9 cellular contexts compared by ENCODE assay signal in the genomic region with DNA sequence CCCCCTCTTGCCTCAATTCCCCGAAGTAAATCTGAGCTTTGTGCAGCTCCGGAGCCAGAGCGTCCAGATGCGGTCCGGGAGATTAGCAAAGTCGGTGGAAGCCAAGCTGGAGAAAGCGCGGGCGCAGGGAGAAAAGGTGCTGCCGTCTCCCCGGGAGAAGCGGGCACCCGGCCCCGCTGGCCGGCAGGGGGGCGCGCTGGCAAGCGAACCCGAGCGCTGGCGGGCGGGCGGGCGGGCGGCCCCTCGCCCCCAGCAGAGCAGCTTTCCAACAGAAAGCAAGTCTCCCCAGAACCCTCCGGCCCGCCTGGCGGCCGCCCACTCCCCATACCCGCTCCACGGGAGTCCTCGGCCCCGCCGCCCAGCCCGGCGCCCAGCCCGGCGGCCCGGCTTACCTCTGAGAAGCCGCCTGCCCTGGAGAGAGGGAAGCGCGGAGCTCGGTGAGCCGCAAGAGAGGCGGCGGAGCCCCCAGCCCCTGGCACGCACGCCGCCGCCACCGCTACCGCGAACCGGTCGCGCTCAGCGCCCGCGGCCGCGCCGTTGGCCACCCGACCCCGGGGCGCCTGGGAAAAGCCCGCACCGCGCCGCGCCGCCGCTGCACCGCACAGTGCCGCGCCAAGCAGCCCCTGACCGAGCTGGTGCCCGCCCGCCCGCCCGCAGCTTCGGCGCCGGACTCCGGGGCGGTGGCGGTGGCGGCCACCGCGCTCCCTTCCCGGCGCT. TPM values are rescaled to one million over a fixed set of nuclear protein-coding genes. Genes with fewer than 3 reads are reported as not detected.
A peak's percentile ranks its signal among the peaks of the same experiment; 100 is the strongest.
DNase-seq lines count a peak whose midpoint lies in the region; ATAC-seq, FAIRE-seq and TF ChIP-seq lines count a peak whose summit lies in the region.
"Had no signal": no experiment of that assay in that cellular context is flagged by ENCODE, and none has a peak within 500 bp of the region (broad histone marks: within the 10 kb centered on the region; RNA-seq: fewer than 3 reads in every experiment).

No MANE protein-coding gene starts in this region.

- TF ChIP-seq CTCF in astrocyte (IDR thresholded peaks at IDR 0.05; ENCODE audit: insufficient read depth, low read depth, low read length) = no peak
- no peak for TF ChIP-seq CTCF in right lobe of liver (IDR thresholded peaks at IDR 0.05)
- TF ChIP-seq CTCF in vagina (IDR thresholded peaks at IDR 0.05) = no peak

- no peaks in the 10 kb centered on the region for H4K20me1 ChIP-seq in astrocyte (ENCODE audit: insufficient read depth, low read length)

- no peak overlapping the region for H3K9ac ChIP-seq in astrocyte (ENCODE audit: low read length)

- TF ChIP-seq POLR2A in right lobe of liver (IDR thresholded peaks at IDR 0.05) (no peak), vagina (IDR thresholded peaks at IDR 0.05) (no peak)

- no peak overlapping the region for H3K27ac Mint-ChIP-seq in astrocyte (ENCODE audit: unreplicated experiment)
- H3K27ac Mint-ChIP-seq: activated naive CD4-positive, alpha-beta T cell treated with anti-CD3 and anti-CD28 coated beads, Interleukin-2, amount 50 U/mL, for 72 hours had no signal

- H3K27me3 ChIP-seq in astrocyte (ENCODE audit: insufficient read depth, low read length) = peaks cover 45% of the 10 kb centered on the region
- peaks cover 0 to 5% of the 10 kb centered on the region in 2 donors for H3K27me3 ChIP-seq in right lobe of liver
- H3K27me3 ChIP-seq in vagina = peaks cover 25% of the 10 kb centered on the region

- peak overlapping the region; percentile 82 for H3K4me3 Mint-ChIP-seq in astrocyte (ENCODE audit: unreplicated experiment)

- peak overlapping the region; percentile 69 for H2AFZ ChIP-seq in astrocyte (ENCODE audit: low read depth, low read length)

- H3K36me3 ChIP-seq in astrocyte (ENCODE audit: insufficient read depth, low read length) = no peaks in the 10 kb centered on the region
- no peaks in the 10 kb centered on the region for H3K36me3 ChIP-seq in right lobe of liver
- no peaks in the 10 kb centered on the region for H3K36me3 ChIP-seq in vagina

- WGBS in right lobe of liver (ENCODE audit: insufficient coverage, low coverage, low lambda C conversion rate, missing lambda C conversion rate) = 0% methylated on average over 1 of the region's 92 CpGs

- DNase-seq in NCI-H2196 (lab: John Stamatoyannopoulos, UW; ENCODE audit: unreplicated experiment) (peak; percentile 1), NCI-H2196 treated with DMSO at 0.1 percent for 48 hours (lab: John Stamatoyannopoulos, UW; ENCODE audit: unreplicated experiment) (no peak), HK-2 (ENCODE audit: unreplicated experiment) (peak; percentile 10), astrocyte (ENCODE audit: low read depth) (no peak), right lobe of liver (no peak), vagina (ENCODE audit: extremely low spot score in 2 of 2) (no peak), putamen (ENCODE audit: low spot score) (no peak), NCI-H2081 treated with DMSO at 0.1 percent for 48 hours (lab: John Stamatoyannopoulos, UW) (no peak)

- no peaks in the 10 kb centered on the region for H3K36me3 Mint-ChIP-seq in astrocyte (ENCODE audit: low read depth, unreplicated experiment)
- H3K36me3 Mint-ChIP-seq: activated naive CD4-positive, alpha-beta T cell treated with anti-CD3 and anti-CD28 coated beads, Interleukin-2, amount 50 U/mL, for 72 hours had no signal

- no peak overlapping the region for H3K27ac ChIP-seq in astrocyte (ENCODE audit: low read depth, low read length)
- H3K27ac ChIP-seq in right lobe of liver = no peak overlapping the region
- H3K27ac ChIP-seq in vagina = no peak overlapping the region

- peaks cover 38% of the 10 kb centered on the region for H3K27me3 Mint-ChIP-seq in astrocyte (ENCODE audit: low read depth, unreplicated experiment)

- FAIRE-seq in astrocyte (lab: Jason Lieb, UNC) = peak; percentile 34

- intact Hi-C loops in right lobe of liver (cut with DNase I) (no loop called here), vagina (cut with DNase I) (no loop called here)

- H3K9me3 ChIP-seq in astrocyte (ENCODE audit: insufficient read depth, low read depth, low read length) (no peaks in the 10 kb centered on the region), right lobe of liver (no peaks in the 10 kb centered on the region), vagina (no peaks in the 10 kb centered on the region)

- H3K4me2 ChIP-seq in astrocyte (ENCODE audit: low read length) = peak overlapping the region; percentile 85

- H3K4me1 Mint-ChIP-seq in astrocyte (ENCODE audit: low read depth, unreplicated experiment) = no peaks in the 10 kb centered on the region

- H3K79me2 ChIP-seq in astrocyte (ENCODE audit: insufficient read depth, low read length) = no peaks in the 10 kb centered on the region

- H3K4me3 ChIP-seq in astrocyte (ENCODE audit: insufficient read depth, low read depth, low read length) = peak overlapping the region; percentile 39
- H3K4me3 ChIP-seq in right lobe of liver = peak overlapping the region; percentile 31 to 55 (median 46)
- peak overlapping the region; percentile 51 to 58 for H3K4me3 ChIP-seq in vagina

- ATAC-seq in right lobe of liver = no peak

- H3K4me1 ChIP-seq in astrocyte (ENCODE audit: insufficient read depth, low read length) (peaks cover 16% of the 10 kb centered on the region), right lobe of liver (peaks cover 0 to 13% (median 3%) of the 10 kb centered on the region in 4 donors), vagina (peaks cover 35% of the 10 kb centered on the region)

- H3K9me3 Mint-ChIP-seq in astrocyte (ENCODE audit: unreplicated experiment) = no peaks in the 10 kb centered on the region
- H3K9me3 Mint-ChIP-seq: activated naive CD4-positive, alpha-beta T cell treated with anti-CD3 and anti-CD28 coated beads, Interleukin-2, amount 50 U/mL, for 72 hours had no signal

RNA-seq across cellular contexts. Expression of gene CITED1, which starts 0.5 kb away (rescaled TPM):
- total RNA-seq in astrocyte = 0.75 TPM in 1 of 2 replicates, not detected in the other
- total RNA-seq in right lobe of liver = not detected
- 2.7 TPM for total RNA-seq in vagina

RNA-seq across cellular contexts. Expression of gene RPS4X, which starts 29.2 kb away (rescaled TPM):
- total RNA-seq in astrocyte (565 and 626 TPM in 2 replicates), right lobe of liver (100 to 1,000 TPM; 227 to 432 (median 340) TPM), vagina (1,011 TPM)

Comparison
In these comparisons a context has a peak if more than half of its experiments do, and no peak if none do; other contexts are left out.
1. DNase-seq: peak in NCI-H2196 (single experiment) and HK-2 (single experiment); none in NCI-H2196 treated with DMSO at 0.1 percent for 48 hours (single experiment), astrocyte (single experiment), right lobe of liver (0 of 3), vagina (0 of 2), putamen (single experiment) and NCI-H2081 treated with DMSO at 0.1 percent for 48 hours (single experiment).
2. Peak in every context shown above with its lines, with median percentiles within 50 percentile points of each other: H3K4me3 ChIP-seq.